Comparison of ENCODE assay signal across 10 cellular contexts in the genomic region with DNA sequence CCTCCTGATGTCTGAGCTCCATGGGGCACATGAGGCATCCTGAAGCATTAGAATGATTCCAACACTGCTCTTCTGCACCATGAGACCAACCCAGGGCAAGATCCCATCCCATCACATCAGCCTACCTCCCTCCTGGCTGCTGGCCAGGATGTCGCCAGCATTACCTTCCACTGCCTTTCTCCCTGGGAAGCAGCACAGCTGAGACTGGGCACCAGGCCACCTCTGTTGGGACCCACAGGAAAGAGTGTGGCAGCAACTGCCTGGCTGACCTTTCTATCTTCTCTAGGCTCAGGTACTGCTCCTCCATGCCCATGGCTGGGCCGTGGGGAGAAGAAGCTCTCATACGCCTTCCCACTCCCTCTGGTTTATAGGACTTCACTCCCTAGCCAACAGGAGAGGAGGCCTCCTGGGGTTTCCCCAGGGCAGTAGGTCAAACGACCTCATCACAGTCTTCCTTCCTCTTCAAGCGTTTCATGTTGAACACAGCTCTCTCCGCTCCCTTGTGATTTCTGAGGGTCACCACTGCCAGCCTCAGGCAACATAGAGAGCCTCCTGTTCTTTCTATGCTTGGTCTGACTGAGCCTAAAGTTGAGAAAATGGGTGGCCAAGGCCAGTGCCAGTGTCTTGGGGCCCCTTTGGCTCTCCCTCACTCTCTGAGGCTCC. TPM values are rescaled to one million over a fixed set of nuclear protein-coding genes. Genes with fewer than 3 reads are reported as not detected.
DNase-seq lines count a peak whose midpoint lies in the region; ATAC-seq, FAIRE-seq and TF ChIP-seq lines count a peak whose summit lies in the region.
"Had no signal": no experiment of that assay in that cellular context is flagged by ENCODE, and none has a peak within 500 bp of the region (broad histone marks: within the 10 kb centered on the region; RNA-seq: fewer than 3 reads in every experiment).

No MANE protein-coding gene starts in this region.

- H3K27me3 Mint-ChIP-seq in GM23338 (ENCODE audit: insufficient read depth, low read depth, poor library complexity): peaks cover 15% of the 10 kb centered on the region

- POLR2A ChIA-PET in OCI-LY7 (lab: Charles Lee): interaction anchor here (0.6 to 1.2 kb wide), 5 partner anchors 11 to 191 kb away, joined by 3 read pairs; no protein-coding TSS in a partner anchor

- peaks cover 12% of the 10 kb centered on the region for H3K4me1 Mint-ChIP-seq in GM23338

- ATAC-seq in GM23338 (no peak), pancreas (peak; percentile 86 to 91 (median 88))

- no peaks in the 10 kb centered on the region for H3F3A ChIP-seq in GM23338 (replicated peaks; ENCODE audit: low read depth)

- H2AFZ ChIP-seq in GM23338 (no peak overlapping the region), OCI-LY7 (ENCODE audit: low read length) (no peak overlapping the region)

- H3K4me3 ChIP-seq in GM23338 (no peak overlapping the region), OCI-LY7 (ENCODE audit: low read depth, low read length, poor library complexity, severe bottlenecking) (no peak overlapping the region), pancreas (no peak overlapping the region)

- H3K9me3 Mint-ChIP-seq in GM23338: no peaks in the 10 kb centered on the region

- no peaks in the 10 kb centered on the region for H3K9me3 ChIP-seq in OCI-LY7 (ENCODE audit: low read length)
- no peaks in the 10 kb centered on the region for H3K9me3 ChIP-seq in pancreas

- H3K4me2 ChIP-seq in GM23338 (no peak overlapping the region), OCI-LY7 (ENCODE audit: low read length) (peak overlapping the region; percentile 45)

- H3K27ac ChIP-seq in GM23338 (ENCODE audit: low read depth) (no peak overlapping the region), OCI-LY7 (ENCODE audit: low read depth, low read length, poor library complexity, severe bottlenecking) (no peak overlapping the region), pancreas (peak overlapping the region; percentile 71 to 92 (median 74))
- H3K27ac ChIP-seq: C4-2B had no signal

- no peak overlapping the region for H3K4me3 Mint-ChIP-seq in GM23338

- H3K36me3 ChIP-seq in GM23338 (ENCODE audit: insufficient read depth) (no peaks in the 10 kb centered on the region), OCI-LY7 (ENCODE audit: insufficient read depth, low read length) (peaks cover 44% of the 10 kb centered on the region), pancreas (no peaks in the 10 kb centered on the region)

- FAIRE-seq in pancreas (lab: Jason Lieb, UNC): no peak

- intact Hi-C loops in OCI-LY7 (cut with micrococcal nuclease; ENCODE audit: unreplicated experiment) (loop anchor here (5.0 kb wide), 1 partner anchor 41 kb away; no protein-coding TSS in a partner anchor), pancreas (cut with DNase I) (no loop called here)

- H3K79me2 ChIP-seq in GM23338 (replicated peaks; ENCODE audit: insufficient read depth): no peaks in the 10 kb centered on the region
- no peaks in the 10 kb centered on the region for H3K79me2 ChIP-seq in OCI-LY7 (ENCODE audit: insufficient read depth, low read depth, low read length)

- BruUV-seq in OCI-LY7 (replicated peaks; lab: Mats Ljungman, UMichigan): no TSS peak

- TF ChIP-seq CTCF in GM23338 (conservative IDR thresholded peaks at IDR 0.05; ENCODE audit: low read depth in 2 of 2) (no peak), OCI-LY7 (conservative IDR thresholded peaks at IDR 0.05; ENCODE audit: low read length) (no peak), pancreas (IDR thresholded peaks at IDR 0.05) (no peak)

- H3K9me2 ChIP-seq in GM23338 (ENCODE audit: insufficient read depth) (no peaks in the 10 kb centered on the region), OCI-LY7 (ENCODE audit: insufficient read depth, low read length) (no peaks in the 10 kb centered on the region)

- peaks cover 6% of the 10 kb centered on the region; the same call in 1 of the 2 replicates for H3K4me1 ChIP-seq in GM23338 (ENCODE audit: insufficient read depth)
- peaks cover 33% of the 10 kb centered on the region for H3K4me1 ChIP-seq in OCI-LY7 (ENCODE audit: insufficient read depth, low read length, poor library complexity, severe bottlenecking)
- H3K4me1 ChIP-seq in pancreas: peaks cover 24 to 27% (median 26%) of the 10 kb centered on the region in 3 donors

- H4K20me1 ChIP-seq in GM23338 (replicated peaks; ENCODE audit: insufficient read depth): no peaks in the 10 kb centered on the region
- H4K20me1 ChIP-seq in OCI-LY7 (ENCODE audit: insufficient read depth, low read length): 0 out of 2 replicates have a peak, but pooled peaks cover 4% of the 10 kb centered on the region

- peak overlapping the region; percentile 39 for H3K27ac Mint-ChIP-seq in GM23338

- 28 to 32% methylated on average over 6 of the region's 6 CpGs for WGBS in pancreas, 2 donors

- peak; percentile 31 to 44 for DNase-seq in SHP77 (lab: John Stamatoyannopoulos, UW)
- DNase-seq in SHP77 treated with DMSO at 0.1 percent for 48 hours (lab: John Stamatoyannopoulos, UW): no peak
- DNase-seq in GM23338 (ENCODE audit: low spot score): no peak
- DNase-seq in OCI-LY7 (ENCODE audit: low spot score): peak; percentile 20
- DNase-seq in pancreas: peak; percentile 96 to 100 (median 98)
- no peak for DNase-seq in NCI-H526 treated with DMSO at 0.1 percent for 48 hours (lab: John Stamatoyannopoulos, UW)
- DNase-seq in effector CD8-positive, alpha-beta T cell (lab: John Stamatoyannopoulos, UW): no peak
- no peak for DNase-seq in 8988T
- DNase-seq: NCI-H146 had no signal

- CTCF ChIA-PET in OCI-LY7 (lab: Charles Lee; ENCODE audit: unreplicated experiment): interaction anchor here (0.6 to 1.3 kb wide), 4 partner anchors 26 to 168 kb away, joined by 3 read pairs; a partner anchor contains a TSS

- H3K36me3 Mint-ChIP-seq in GM23338 (ENCODE audit: low read depth): peaks cover 20% of the 10 kb centered on the region

- H3K27me3 ChIP-seq in GM23338 (ENCODE audit: insufficient read depth): no peaks in the 10 kb centered on the region
- no peaks in the 10 kb centered on the region for H3K27me3 ChIP-seq in pancreas

TF ChIP-seq in GM23338, 12 proteins besides CTCF, POLR2A, EP300 and RAD21 (continues in another document):
- TF ChIP-seq STAT1 (IDR thresholded peaks at IDR 0.05; ENCODE audit: unreplicated experiment): no peak
- TF ChIP-seq, protein P1, sequence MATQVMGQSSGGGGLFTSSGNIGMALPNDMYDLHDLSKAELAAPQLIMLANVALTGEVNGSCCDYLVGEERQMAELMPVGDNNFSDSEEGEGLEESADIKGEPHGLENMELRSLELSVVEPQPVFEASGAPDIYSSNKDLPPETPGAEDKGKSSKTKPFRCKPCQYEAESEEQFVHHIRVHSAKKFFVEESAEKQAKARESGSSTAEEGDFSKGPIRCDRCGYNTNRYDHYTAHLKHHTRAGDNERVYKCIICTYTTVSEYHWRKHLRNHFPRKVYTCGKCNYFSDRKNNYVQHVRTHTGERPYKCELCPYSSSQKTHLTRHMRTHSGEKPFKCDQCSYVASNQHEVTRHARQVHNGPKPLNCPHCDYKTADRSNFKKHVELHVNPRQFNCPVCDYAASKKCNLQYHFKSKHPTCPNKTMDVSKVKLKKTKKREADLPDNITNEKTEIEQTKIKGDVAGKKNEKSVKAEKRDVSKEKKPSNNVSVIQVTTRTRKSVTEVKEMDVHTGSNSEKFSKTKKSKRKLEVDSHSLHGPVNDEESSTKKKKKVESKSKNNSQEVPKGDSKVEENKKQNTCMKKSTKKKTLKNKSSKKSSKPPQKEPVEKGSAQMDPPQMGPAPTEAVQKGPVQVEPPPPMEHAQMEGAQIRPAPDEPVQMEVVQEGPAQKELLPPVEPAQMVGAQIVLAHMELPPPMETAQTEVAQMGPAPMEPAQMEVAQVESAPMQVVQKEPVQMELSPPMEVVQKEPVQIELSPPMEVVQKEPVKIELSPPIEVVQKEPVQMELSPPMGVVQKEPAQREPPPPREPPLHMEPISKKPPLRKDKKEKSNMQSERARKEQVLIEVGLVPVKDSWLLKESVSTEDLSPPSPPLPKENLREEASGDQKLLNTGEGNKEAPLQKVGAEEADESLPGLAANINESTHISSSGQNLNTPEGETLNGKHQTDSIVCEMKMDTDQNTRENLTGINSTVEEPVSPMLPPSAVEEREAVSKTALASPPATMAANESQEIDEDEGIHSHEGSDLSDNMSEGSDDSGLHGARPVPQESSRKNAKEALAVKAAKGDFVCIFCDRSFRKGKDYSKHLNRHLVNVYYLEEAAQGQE (IDR thresholded peaks at IDR 0.05; ENCODE audit: unreplicated experiment): no peak
- TF ChIP-seq NANOG (IDR thresholded peaks at IDR 0.05; ENCODE audit: borderline replicate concordance): no peak
- no peak for TF ChIP-seq ZNF114 (CRISPR knock-in tag; IDR thresholded peaks at IDR 0.05)
- TF ChIP-seq POLR2AphosphoS5 (IDR thresholded peaks at IDR 0.05; ENCODE audit: low read depth): no peak
- TF ChIP-seq, protein P2, sequence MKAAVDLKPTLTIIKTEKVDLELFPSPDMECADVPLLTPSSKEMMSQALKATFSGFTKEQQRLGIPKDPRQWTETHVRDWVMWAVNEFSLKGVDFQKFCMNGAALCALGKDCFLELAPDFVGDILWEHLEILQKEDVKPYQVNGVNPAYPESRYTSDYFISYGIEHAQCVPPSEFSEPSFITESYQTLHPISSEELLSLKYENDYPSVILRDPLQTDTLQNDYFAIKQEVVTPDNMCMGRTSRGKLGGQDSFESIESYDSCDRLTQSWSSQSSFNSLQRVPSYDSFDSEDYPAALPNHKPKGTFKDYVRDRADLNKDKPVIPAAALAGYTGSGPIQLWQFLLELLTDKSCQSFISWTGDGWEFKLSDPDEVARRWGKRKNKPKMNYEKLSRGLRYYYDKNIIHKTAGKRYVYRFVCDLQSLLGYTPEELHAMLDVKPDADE (IDR thresholded peaks at IDR 0.05): no peak
- TF ChIP-seq ZNF331 (CRISPR knock-in tag; IDR thresholded peaks at IDR 0.05; ENCODE audit: low read depth): no peak
- TF ChIP-seq EZH2phosphoT487 (IDR thresholded peaks at IDR 0.05; ENCODE audit: unreplicated experiment): no peak
- no peak for TF ChIP-seq JUNB (IDR thresholded peaks at IDR 0.05; ENCODE audit: unreplicated experiment)
- no peak for TF ChIP-seq EZH2 (IDR thresholded peaks at IDR 0.05; ENCODE audit: low read depth, unreplicated experiment)
- no peak for TF ChIP-seq CREB1 (CRISPR knock-in tag; IDR thresholded peaks at IDR 0.05; ENCODE audit: low read depth)

RNA-seq across cellular contexts. Expression of a gene that starts 11.1 kb away (rescaled TPM):
- total RNA-seq in GM23338 (2014; rRNA removed; shearing (Covaris generic)): 3.1 and 4.4 TPM in 2 replicates
- 0.48 and 0.57 TPM in 2 replicates for polyA plus RNA-seq in GM23338 (2016; fragmentation: Nextera tagmentation; extraction: Ambion mirVana)
- 19.8 and 21.4 TPM in 2 replicates for total RNA-seq in OCI-LY7 (2014; rRNA removed; shearing (Covaris generic))
- 25.7 and 30.0 TPM in 2 replicates for total RNA-seq in OCI-LY7 (2022)
- 10 to 100 TPM in 4 of 6 donors, 1 to 10 TPM in 2; 8.2 to 17.8 (median 12.5) TPM for total RNA-seq in pancreas
- 10 to 100 TPM in 1 of 2 donors, 1 to 10 TPM in 1; 6.7 to 22.3 TPM for polyA plus RNA-seq in pancreas

RNA-seq across cellular contexts. Expression of a gene that starts 26.0 kb away (rescaled TPM):
- total RNA-seq in GM23338 (2014; rRNA removed; shearing (Covaris generic)): 7.1 and 11.1 TPM in 2 replicates
- polyA plus RNA-seq in GM23338 (2016; fragmentation: Nextera tagmentation; extraction: Ambion mirVana) (3.3 and 4.8 TPM in 2 replicates), pancreas (1 to 10 TPM; 3.4 to 6.4 TPM)
- total RNA-seq in OCI-LY7 (2014; rRNA removed; shearing (Covaris generic)): 23.8 and 23.9 TPM in 2 replicates
- total RNA-seq in OCI-LY7 (2022) (34.4 and 38.5 TPM in 2 replicates), pancreas (1 to 10 TPM; 1.8 to 9.9 (median 3.1) TPM)

Comparison
In these comparisons a context has a peak if more than half of its experiments do, and no peak if none do; other contexts are left out.
1. DNase-seq: peak in SHP77 (2 of 2), OCI-LY7 (single experiment) and pancreas (6 of 6); none in SHP77 treated with DMSO at 0.1 percent for 48 hours (single experiment), GM23338 (single experiment), NCI-H526 treated with DMSO at 0.1 percent for 48 hours (single experiment), effector CD8-positive, alpha-beta T cell (single experiment) and 8988T (single experiment).
2. H3K27ac ChIP-seq: peak in pancreas (4 of 4); none in GM23338 (single experiment) and OCI-LY7 (single experiment).